ENCODE assay signal across 8 cellular contexts in genomic region chr5:69369369-69370121, GRCh38. TPM values are rescaled to one million over a fixed set of nuclear protein-coding genes. Genes with fewer than 3 reads are reported as not detected.
DNase-seq lines count a peak whose midpoint lies in the region; ATAC-seq and TF ChIP-seq lines count a peak whose summit lies in the region.

Gene AK6, minus strand, starts transcription at chr5:69369520. Its CDS starts 30 bp downstream, at chr5:69369490.
Gene RAD17, plus strand, starts transcription at chr5:69369818. Its CDS starts 2,391 bp downstream, at chr5:69372209.
Gene TAF9, minus strand, starts transcription at chr5:69369520. Its CDS starts 3,783 bp downstream, at chr5:69365737.

- H3K27ac Mint-ChIP-seq in activated T-cell treated with anti-CD3 and anti-CD28 coated beads, Interleukin-2, amount 50 U/mL, for 72 hours = peak within 1 kb of the TSS; percentile 99

- H3K9me3 ChIP-seq in Peyer's patch (no peaks in the 10 kb centered on the region), esophagus squamous epithelium (no peaks in the 10 kb centered on the region)

- peaks cover 67% of the 10 kb centered on the region for H3K79me2 ChIP-seq in KMS-11 (ENCODE audit: insufficient read depth, low read depth)

- peaks cover 14 to 25% of the 10 kb centered on the region in 2 donors for H3K36me3 Mint-ChIP-seq in activated T-cell treated with anti-CD3 and anti-CD28 coated beads, Interleukin-2, amount 50 U/mL, for 72 hours (ENCODE audit: insufficient read depth in 2 of 2)

- H3K27me3 ChIP-seq in KMS-11 (ENCODE audit: insufficient read depth, low read depth) (no peaks in the 10 kb centered on the region), Peyer's patch (no peaks in the 10 kb centered on the region), esophagus squamous epithelium (no peaks in the 10 kb centered on the region)

- H3K4me1 ChIP-seq in KMS-11 (ENCODE audit: low read depth, poor library complexity, severe bottlenecking) = peaks cover 26% of the 10 kb centered on the region
- H3K4me1 ChIP-seq in Peyer's patch = peaks cover 0 to 29% (median 6%) of the 10 kb centered on the region in 4 donors
- H3K4me1 ChIP-seq in esophagus squamous epithelium = peaks cover 11 to 56% (median 21%) of the 10 kb centered on the region in 3 donors

- peak within 1 kb of the TSS; percentile 76 for H2AFZ ChIP-seq in KMS-11 (ENCODE audit: low read depth)

- H3K4me2 ChIP-seq in KMS-11 = peak within 1 kb of the TSS; percentile 85

- H3K9me3 Mint-ChIP-seq in activated T-cell treated with anti-CD3 and anti-CD28 coated beads, Interleukin-2, amount 50 U/mL, for 72 hours = no peaks in the 10 kb centered on the region

- peak within 1 kb of the TSS; percentile 90 to 98 for H3K4me3 Mint-ChIP-seq in activated T-cell treated with anti-CD3 and anti-CD28 coated beads, Interleukin-2, amount 50 U/mL, for 72 hours

- DNase-seq in DMS53 treated with DMSO at 0.1 percent for 48 hours (lab: John Stamatoyannopoulos, UW; ENCODE audit: unreplicated experiment) = peak; percentile 88
- peak; percentile 94 to 97 (median 96) for DNase-seq in Peyer's patch
- DNase-seq in activated T-cell treated with anti-CD3 and anti-CD28 coated beads, Interleukin-2, amount 50 U/mL, for 72 hours = peak; percentile 92 to 96
- peak; percentile 66 for DNase-seq in esophagus squamous epithelium (lab: John Stamatoyannopoulos, UW)
- peak; percentile 93 for DNase-seq in myocyte (ENCODE audit: low read depth)
- DNase-seq in stimulated activated CD8-positive, alpha-beta memory T cell treated with anti-CD3 and anti-CD28 coated beads, Interleukin-7, amount 100 ng/mL, for 48 hours (ENCODE audit: extremely low read depth in 1 of 2, low read depth in 1 of 2) = peak; percentile 84 to 94

- H3K36me3 ChIP-seq in KMS-11 (ENCODE audit: insufficient read depth) (peaks cover 6% of the 10 kb centered on the region; the same call in 1 of the 2 replicates), Peyer's patch (peaks cover 0 to 23% (median 0%) of the 10 kb centered on the region in 3 donors), esophagus squamous epithelium (peaks cover 0 to 40% (median 0%) of the 10 kb centered on the region in 3 donors)

- H3K27ac ChIP-seq in KMS-11 (peak within 1 kb of the TSS; percentile 98), Peyer's patch (peak within 1 kb of the TSS; percentile 92 to 98 (median 95)), esophagus squamous epithelium (peak within 1 kb of the TSS; percentile 93 to 98 (median 96))

- ATAC-seq in GM21737 (IDR thresholded peaks at IDR 0.05; ENCODE audit: unreplicated experiment) = peak; percentile 88
- ATAC-seq in activated T-cell treated with anti-CD3 and anti-CD28 coated beads, Interleukin-2, amount 50 U/mL, for 72 hours (replicated peaks in 1 of 2) = peak; percentile 92 to 94

- intact Hi-C loops in esophagus squamous epithelium (cut with DNase I) = no loop called here

- H3K9ac ChIP-seq in KMS-11 = peak within 1 kb of the TSS; percentile 98

- H4K20me1 ChIP-seq in KMS-11 (ENCODE audit: insufficient read depth) = no peaks in the 10 kb centered on the region

- H3K4me3 ChIP-seq in KMS-11 (IDR thresholded peaks at IDR 0.05; ENCODE audit: insufficient read depth, low read depth, low read length) (peak within 1 kb of the TSS; percentile 74), Peyer's patch (peak within 1 kb of the TSS; percentile 76 to 85 (median 79)), esophagus squamous epithelium (peak within 1 kb of the TSS; percentile 70 to 91 (median 76))

- no peaks in the 10 kb centered on the region for H3K27me3 Mint-ChIP-seq in activated T-cell treated with anti-CD3 and anti-CD28 coated beads, Interleukin-2, amount 50 U/mL, for 72 hours (ENCODE audit: low read depth)

- WGBS in esophagus squamous epithelium, 2 donors = 7% methylated on average over 3 of the region's 63 CpGs; no CpG with 5 or more reads in 1 of the 2 donors

- TF ChIP-seq CTCF in KMS-11 (conservative IDR thresholded peaks at IDR 0.05; ENCODE audit: low read depth, low read length) = no peak
- TF ChIP-seq CTCF in Peyer's patch (IDR thresholded peaks at IDR 0.05) = peak in 1 of 6 experiments; percentile 1
- TF ChIP-seq CTCF in esophagus squamous epithelium (IDR thresholded peaks at IDR 0.05) = peak in 1 of 6 experiments; percentile 9

- peak; percentile 54 to 69 for TF ChIP-seq POLR2A in Peyer's patch (IDR thresholded peaks at IDR 0.05)
- TF ChIP-seq POLR2A in esophagus squamous epithelium (IDR thresholded peaks at IDR 0.05) = peak in 2 of 4 donors; percentile 47 to 69

- H3K4me1 Mint-ChIP-seq in activated T-cell treated with anti-CD3 and anti-CD28 coated beads, Interleukin-2, amount 50 U/mL, for 72 hours (ENCODE audit: low read depth) = peaks cover 48% of the 10 kb centered on the region

RNA-seq across cellular contexts. Expression of gene AK6, which starts in this region (rescaled TPM):
- total RNA-seq in Peyer's patch (10 to 100 TPM in 2 of 4 donors, 1 to 10 TPM in 2; 5.0 to 31.0 (median 10.9) TPM), esophagus squamous epithelium (10 to 100 TPM; 10.7 to 23.0 (median 13.8) TPM), myocyte (20.2 and 28.5 TPM in 2 replicates)
- 10 to 100 TPM; 56.9 to 64.4 TPM for total RNA-seq in activated T-cell treated with anti-CD3 and anti-CD28 coated beads, Interleukin-2, amount 50 U/mL, for 72 hours
- polyA plus RNA-seq in myocyte (2012) = 41.6 TPM

RNA-seq across cellular contexts. Expression of gene RAD17, which starts in this region (rescaled TPM):
- total RNA-seq in Peyer's patch (10 to 100 TPM in 3 of 4 donors, 1 to 10 TPM in 1; 7.3 to 47.0 (median 21.7) TPM), esophagus squamous epithelium (10 to 100 TPM in 3 of 4 donors, 1 to 10 TPM in 1; 4.9 to 18.3 (median 10.9) TPM), myocyte (30.6 and 40.4 TPM in 2 replicates)
- total RNA-seq in activated T-cell treated with anti-CD3 and anti-CD28 coated beads, Interleukin-2, amount 50 U/mL, for 72 hours = 10 to 100 TPM; 33.2 to 37.4 TPM
- 15.2 TPM for polyA plus RNA-seq in myocyte (2012)

RNA-seq across cellular contexts. Expression of gene TAF9, which starts in this region (rescaled TPM):
- total RNA-seq in Peyer's patch (10 to 100 TPM; 27.1 to 37.1 (median 32.9) TPM), esophagus squamous epithelium (10 to 100 TPM; 25.4 to 42.2 (median 37.7) TPM), myocyte (60.5 and 60.9 TPM in 2 replicates)
- 10 to 100 TPM; 78.4 to 85.1 TPM for total RNA-seq in activated T-cell treated with anti-CD3 and anti-CD28 coated beads, Interleukin-2, amount 50 U/mL, for 72 hours
- 56.8 TPM for polyA plus RNA-seq in myocyte (2012)

Comparison
In these comparisons a context has a peak if more than half of its experiments do, and no peak if none do; other contexts are left out.
1. Peak in every context shown above with its lines: DNase-seq, ATAC-seq, H3K4me3 ChIP-seq and H3K27ac ChIP-seq.